Comparison of ENCODE assay signal across 22 cellular contexts in genomic region chr16:51383909-51384308, GRCh38.
"Had no signal": no experiment of that assay in that cellular context is flagged by ENCODE, and none has a peak within 500 bp of the region (broad histone marks: within the 10 kb centered on the region; RNA-seq: fewer than 3 reads in every experiment).

No MANE protein-coding gene starts in this region.

- H3K27ac Mint-ChIP-seq: activated CD8-positive, alpha-beta T cell treated with anti-CD3 and anti-CD28 coated beads, Interleukin-2, amount 10 ng/mL, durations not matched to agents 7 days and 5 days; activated naive CD4-positive, alpha-beta T cell treated with anti-CD3 and anti-CD28 coated beads, Interleukin-2, amount 50 U/mL, for 24 hours; activated T-helper 1 cell treated with anti-CD3 and anti-CD28 coated beads, Interleukin-12 subunit alpha, Interleukin-12 subunit beta, Interleukin-2, Interleukin-4 antibody, amounts not matched to agents 30 ng/mL and 10 ng/mL and 1 ng/mL, durations not matched to agents 14 hours and 24 hours and 36 hours; dendritic cell treated with granulocyte-macrophage colony-stimulating factor and Interleukin-4, amounts not matched to agents 40 ng/mL and 50 ng/mL, for 4 days; natural killer cell; stimulated activated naive B cell treated with anti-CD40 and anti-IgM and Interleukin-4, amounts not matched to agents 10 μg/mL and 1 μg/mL and 100 μg/mL, for 72 hours had no signal

- H3K4me3 ChIP-seq: body of pancreas, left lung, lung, prostate gland, transverse colon had no signal

- H3K9me3 Mint-ChIP-seq: activated naive CD4-positive, alpha-beta T cell treated with anti-CD3 and anti-CD28 coated beads, Interleukin-2, amount 50 U/mL, for 24 hours; dendritic cell treated with granulocyte-macrophage colony-stimulating factor and Interleukin-4, amounts not matched to agents 40 ng/mL and 50 ng/mL, for 4 days had no signal

- H3K4me3 Mint-ChIP-seq: activated CD8-positive, alpha-beta T cell treated with anti-CD3 and anti-CD28 coated beads, Interleukin-2, amount 10 ng/mL, durations not matched to agents 7 days and 5 days; activated naive CD4-positive, alpha-beta T cell treated with anti-CD3 and anti-CD28 coated beads, Interleukin-2, amount 50 U/mL, for 24 hours; activated T-helper 1 cell treated with anti-CD3 and anti-CD28 coated beads, Interleukin-12 subunit alpha, Interleukin-12 subunit beta, Interleukin-2, Interleukin-4 antibody, amounts not matched to agents 30 ng/mL and 10 ng/mL and 1 ng/mL, durations not matched to agents 14 hours and 24 hours and 36 hours; dendritic cell treated with granulocyte-macrophage colony-stimulating factor and Interleukin-4, amounts not matched to agents 40 ng/mL and 50 ng/mL, for 4 days; natural killer cell; stimulated activated naive B cell treated with anti-CD40 and anti-IgM and Interleukin-4, amounts not matched to agents 10 μg/mL and 1 μg/mL and 100 μg/mL, for 72 hours had no signal

- DNase-seq: activated CD4-positive, alpha-beta T cell treated with anti-CD3 and anti-CD28 coated beads, Interleukin-2, amount 50 U/mL, for 1 hour; activated CD4-positive, CD25-positive, alpha-beta regulatory T cell treated with anti-CD3 and anti-CD28 coated beads, Interleukin-2, amount 50 U/mL, for 72 hours; activated CD8-positive, alpha-beta T cell treated with anti-CD3 and anti-CD28 coated beads, Interleukin-2, amount 10 ng/mL, durations not matched to agents 7 days and 5 days; activated gamma-delta T cell; anterior cingulate cortex; body of pancreas; effector CD4-positive, alpha-beta T cell; foreskin keratinocyte; kidney; left lung; midbrain; natural killer cell; stimulated activated CD4-positive, alpha-beta T cell treated with anti-CD3 and anti-CD28 coated beads, Interleukin-2, amount 100 ng/mL, for 48 hours; stimulated activated CD8-positive, alpha-beta memory T cell treated with anti-CD3 and anti-CD28 coated beads, Interleukin-4, amount 100 ng/mL, for 48 hours; stimulated activated naive B cell treated with anti-CD40 and anti-IgM and Interleukin-4, amounts not matched to agents 10 μg/mL and 1 μg/mL and 100 μg/mL, for 72 hours; T-helper 2 cell; transverse colon had no signal

- H3K27me3 Mint-ChIP-seq: activated naive CD4-positive, alpha-beta T cell treated with anti-CD3 and anti-CD28 coated beads, Interleukin-2, amount 50 U/mL, for 24 hours; dendritic cell treated with granulocyte-macrophage colony-stimulating factor and Interleukin-4, amounts not matched to agents 40 ng/mL and 50 ng/mL, for 4 days; stimulated activated naive B cell treated with anti-CD40 and anti-IgM and Interleukin-4, amounts not matched to agents 10 μg/mL and 1 μg/mL and 100 μg/mL, for 72 hours had no signal

- H3K9me3 ChIP-seq: body of pancreas, prostate gland, transverse colon had no signal

- H3K27me3 ChIP-seq: body of pancreas, foreskin keratinocyte, left lung, transverse colon had no signal

- FAIRE-seq: kidney had no signal

- ATAC-seq: activated CD8-positive, alpha-beta T cell treated with anti-CD3 and anti-CD28 coated beads, Interleukin-2, amount 10 ng/mL, durations not matched to agents 7 days and 5 days; body of pancreas; foreskin keratinocyte; left lung; natural killer cell; stimulated activated naive B cell treated with anti-CD40 and anti-IgM and Interleukin-4, amounts not matched to agents 10 μg/mL and 1 μg/mL and 100 μg/mL, for 72 hours had no signal

- H3K4me1 ChIP-seq: foreskin keratinocyte, left lung, prostate gland, transverse colon had no signal

- H3K4me1 Mint-ChIP-seq: activated naive CD4-positive, alpha-beta T cell treated with anti-CD3 and anti-CD28 coated beads, Interleukin-2, amount 50 U/mL, for 24 hours; natural killer cell; stimulated activated naive B cell treated with anti-CD40 and anti-IgM and Interleukin-4, amounts not matched to agents 10 μg/mL and 1 μg/mL and 100 μg/mL, for 72 hours had no signal

- H3K36me3 ChIP-seq: left lung, prostate gland, transverse colon had no signal

- H3K36me3 Mint-ChIP-seq: activated naive CD4-positive, alpha-beta T cell treated with anti-CD3 and anti-CD28 coated beads, Interleukin-2, amount 50 U/mL, for 24 hours; natural killer cell; stimulated activated naive B cell treated with anti-CD40 and anti-IgM and Interleukin-4, amounts not matched to agents 10 μg/mL and 1 μg/mL and 100 μg/mL, for 72 hours had no signal

- H3K27ac ChIP-seq: body of pancreas, foreskin keratinocyte, left lung, prostate gland, transverse colon had no signal
